In the genomic region with DNA sequence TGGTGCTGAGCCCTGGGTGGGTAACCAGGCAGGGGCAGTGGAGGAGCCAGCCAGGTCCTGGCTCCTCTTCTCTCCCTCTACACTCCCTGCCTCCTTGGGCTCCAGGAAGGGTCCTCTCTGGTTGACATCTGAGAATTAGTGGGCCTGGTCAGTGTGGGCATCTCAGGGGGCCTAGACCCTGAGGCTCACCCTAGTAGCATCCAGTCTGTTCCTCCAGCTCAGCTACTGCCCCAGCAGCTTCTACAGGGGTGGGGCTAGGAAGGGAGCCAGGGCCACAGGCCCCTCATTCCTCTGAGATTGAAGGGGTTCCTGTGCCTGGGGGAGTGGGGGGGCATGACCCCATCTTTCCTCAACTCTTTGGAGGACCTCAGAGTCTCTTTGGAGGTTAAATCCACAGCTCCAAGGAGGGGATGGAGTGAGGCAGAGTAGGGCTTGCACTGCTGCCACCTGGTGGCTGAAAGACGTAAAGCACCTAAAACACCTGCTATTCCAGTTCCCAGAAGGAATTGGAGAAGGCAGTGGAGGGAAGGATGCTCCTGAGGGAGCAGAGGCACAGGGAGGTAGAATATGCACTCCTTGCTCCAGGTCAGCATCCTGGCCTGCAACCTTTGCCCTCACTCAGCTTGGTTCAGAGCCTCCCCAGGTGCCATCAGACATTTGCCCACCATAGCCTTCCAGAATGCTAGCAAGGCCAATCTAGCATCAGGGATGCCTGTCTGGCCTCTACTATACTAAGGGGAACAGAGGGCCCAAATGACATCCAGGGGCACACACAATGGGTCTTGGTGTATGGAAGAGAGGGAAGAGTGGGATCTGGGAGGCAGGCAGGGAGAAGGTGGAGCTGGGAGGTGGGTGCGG, we compare ENCODE assay signal across 8 cellular contexts. TPM values are rescaled to one million over a fixed set of nuclear protein-coding genes. Genes with fewer than 3 reads are reported as not detected.
DNase-seq lines count a peak whose midpoint lies in the region; ATAC-seq, FAIRE-seq and TF ChIP-seq lines count a peak whose summit lies in the region.

No MANE protein-coding gene starts in this region.

- H3K4me3 ChIP-seq in CD4-positive, CD25-positive, alpha-beta regulatory T cell (ENCODE audit: low read depth, low read length), result no peak overlapping the region
- H3K4me3 ChIP-seq in HL-60 (replicated peaks; ENCODE audit: insufficient read depth, low read length), result no peak overlapping the region
- H3K4me3 ChIP-seq in fibroblast of villous mesenchyme (ENCODE audit: low read depth, low read length), result no peak overlapping the region
- no peak overlapping the region for H3K4me3 ChIP-seq in neutrophil (ENCODE audit: low read depth in 1 of 2, low read length in 1 of 2)
- no peak overlapping the region for H3K4me3 ChIP-seq in transverse colon

- peak; percentile 45 to 51 (median 51) for DNase-seq in CD4-positive, CD25-positive, alpha-beta regulatory T cell
- DNase-seq in HL-60 (ENCODE audit: low read depth in 1 of 2, low spot score in 1 of 2) (peak in 1 of 2 experiments; percentile 33), RCC 7860 (ENCODE audit: low spot score) (peak; percentile 27), fibroblast of villous mesenchyme (ENCODE audit: low read depth) (peak; percentile 52), transverse colon (peak; percentile 75)
- peak; percentile 37 to 39 for DNase-seq in activated T-helper 1 cell treated with anti-CD3 and anti-CD28 coated beads, Interleukin-2, amount 50 U/mL, for 16 hours (ENCODE audit: low read depth in 1 of 2, low spot score in 1 of 2)

- no peaks in the 10 kb centered on the region for H3K4me1 ChIP-seq in CD4-positive, CD25-positive, alpha-beta regulatory T cell (ENCODE audit: control insufficient read depth, insufficient read depth, low read length, poor library complexity, severe bottlenecking)
- no peaks in the 10 kb centered on the region for H3K4me1 ChIP-seq in neutrophil (ENCODE audit: control insufficient read depth in 1 of 2, insufficient read depth in 1 of 2, low read depth in 1 of 2, low read length in 1 of 2)
- H3K4me1 ChIP-seq in transverse colon, result no peaks in the 10 kb centered on the region

- H3K27ac ChIP-seq in CD4-positive, CD25-positive, alpha-beta regulatory T cell (ENCODE audit: insufficient read depth, low read length, poor library complexity, severe bottlenecking), result no peak overlapping the region
- H3K27ac ChIP-seq in HL-60 (replicated peaks), result no peak overlapping the region
- no peak overlapping the region for H3K27ac ChIP-seq in neutrophil
- H3K27ac ChIP-seq in transverse colon, result no peak overlapping the region

- no peaks in the 10 kb centered on the region for H3K27me3 ChIP-seq in CD4-positive, CD25-positive, alpha-beta regulatory T cell (ENCODE audit: control insufficient read depth, insufficient read depth, low read length)
- H3K27me3 ChIP-seq in HL-60 (ENCODE audit: insufficient read depth, poor library complexity, severe bottlenecking) (peaks cover 4% of the 10 kb centered on the region), neutrophil (peaks cover 34% of the 10 kb centered on the region), transverse colon (peaks cover 6% of the 10 kb centered on the region)

- no peak for FAIRE-seq in RCC 7860 (lab: Jason Lieb, UNC)

- peak; percentile 90 for TF ChIP-seq CTCF in HL-60 (IDR thresholded peaks at IDR 0.05; ENCODE audit: insufficient read depth, low read length)
- peak; percentile 91 for TF ChIP-seq CTCF in fibroblast of villous mesenchyme (IDR thresholded peaks at IDR 0.05; ENCODE audit: insufficient read depth, low read depth, low read length)
- TF ChIP-seq CTCF in neutrophil (IDR thresholded peaks at IDR 0.05), result peak; percentile 81
- TF ChIP-seq CTCF in transverse colon (IDR thresholded peaks at IDR 0.05), result peak; percentile 80 to 94 (median 88)

- no peak for TF ChIP-seq EP300 in transverse colon (IDR thresholded peaks at IDR 0.05; ENCODE audit: low read depth)

- 46% methylated on average over 2 of the region's 2 CpGs; no CpG with 5 or more reads in 1 of the 2 donors for WGBS in transverse colon (ENCODE audit: low coverage in 1 of 2), 2 donors

- no peaks in the 10 kb centered on the region for H3K9me3 ChIP-seq in CD4-positive, CD25-positive, alpha-beta regulatory T cell (ENCODE audit: control insufficient read depth in 2 of 2, low read length in 2 of 2)
- no peaks in the 10 kb centered on the region for H3K9me3 ChIP-seq in neutrophil
- no peaks in the 10 kb centered on the region for H3K9me3 ChIP-seq in transverse colon

- no peak overlapping the region for H3K4me3 Mint-ChIP-seq in CD4-positive, CD25-positive, alpha-beta regulatory T cell

- H3K9me3 Mint-ChIP-seq in CD4-positive, CD25-positive, alpha-beta regulatory T cell, result no peaks in the 10 kb centered on the region

- no peaks in the 10 kb centered on the region for H3K36me3 Mint-ChIP-seq in CD4-positive, CD25-positive, alpha-beta regulatory T cell

- H3K4me1 Mint-ChIP-seq in CD4-positive, CD25-positive, alpha-beta regulatory T cell, result no peaks in the 10 kb centered on the region

- intact Hi-C loops in transverse colon (cut with DNase I; ENCODE audit: low total_unique reads), result loop anchor here (10.0 kb wide), 3 partner anchors 108 to 198 kb away; a partner anchor contains a TSS

- peaks cover 12% of the 10 kb centered on the region for H3K27me3 Mint-ChIP-seq in CD4-positive, CD25-positive, alpha-beta regulatory T cell

- in situ Hi-C loops in transverse colon (cut with MboI; ENCODE audit: low pct_ligation_motif_present in 1 of 4, low pct_unique_long_range_greater_than_20kb in 1 of 4, low sequenced_read_pairs in 3 of 4), result loop anchor here in 2 of 4 donors (10.0 kb wide), 1 partner anchor 108 kb away; no protein-coding TSS in a partner anchor

- H3K36me3 ChIP-seq in CD4-positive, CD25-positive, alpha-beta regulatory T cell (ENCODE audit: control insufficient read depth, insufficient read depth, low read length), result no peaks in the 10 kb centered on the region
- H3K36me3 ChIP-seq in neutrophil (no peaks in the 10 kb centered on the region), transverse colon (no peaks in the 10 kb centered on the region)

- H3K27ac Mint-ChIP-seq in CD4-positive, CD25-positive, alpha-beta regulatory T cell, result no peak overlapping the region

- no peak for TF ChIP-seq POLR2A in transverse colon (IDR thresholded peaks at IDR 0.05)

- ATAC-seq in CD4-positive, CD25-positive, alpha-beta regulatory T cell (ENCODE audit: low read depth in 2 of 2), result peak; percentile 34 to 55
- ATAC-seq in GM18519 (IDR thresholded peaks at IDR 0.05; ENCODE audit: low FRiP score, unreplicated experiment), result no peak

RNA-seq across cellular contexts. Expression of a gene that starts 25.1 kb away (rescaled TPM):
- 8.7 TPM for total RNA-seq in CD4-positive, CD25-positive, alpha-beta regulatory T cell
- 10 to 100 TPM in 2 of 4 donors, 1 to 10 TPM in 2; 7.4 to 11.9 (median 10.6) TPM for polyA plus RNA-seq in CD4-positive, CD25-positive, alpha-beta regulatory T cell
- total RNA-seq in fibroblast of villous mesenchyme (9.1 and 13.5 TPM in 2 replicates), transverse colon (10 to 100 TPM in 1 of 4 donors, 1 to 10 TPM in 3; 1.9 to 10.2 (median 4.3) TPM)

RNA-seq across cellular contexts. Expression of a gene that starts 26.9 kb away (rescaled TPM):
- total RNA-seq in CD4-positive, CD25-positive, alpha-beta regulatory T cell, result 21.1 TPM
- 10 to 100 TPM; 18.5 to 24.9 (median 23.1) TPM for polyA plus RNA-seq in CD4-positive, CD25-positive, alpha-beta regulatory T cell
- total RNA-seq in fibroblast of villous mesenchyme (8.6 and 10.0 TPM in 2 replicates), transverse colon (10 to 100 TPM in 1 of 4 donors, 1 to 10 TPM in 3; 7.3 to 11.6 (median 7.9) TPM)

RNA-seq across cellular contexts. Expression of a gene that starts 39.0 kb away (rescaled TPM):
- 1.2 TPM for total RNA-seq in CD4-positive, CD25-positive, alpha-beta regulatory T cell
- under 1 TPM; 0.24 to 0.52 (median 0.28) TPM for polyA plus RNA-seq in CD4-positive, CD25-positive, alpha-beta regulatory T cell
- not detected in 2 replicates for total RNA-seq in fibroblast of villous mesenchyme
- total RNA-seq in transverse colon, result 1 to 10 TPM in 2 of 4 donors, under 1 TPM in 2; 0.48 to 2.2 (median 0.87) TPM
